In genomic region chr6:146855889-146856288, GRCh38 we compare ENCODE assay signal across 18 cellular contexts.
"Had no signal": no experiment of that assay in that cellular context is flagged by ENCODE, and none has a peak within 500 bp of the region (broad histone marks: within the 10 kb centered on the region; RNA-seq: fewer than 3 reads in every experiment).

No MANE protein-coding gene starts in this region.

- H3K9me2 ChIP-seq: SK-N-SH had no signal

- H3K27me3 Mint-ChIP-seq: progenitor cell of endocrine pancreas had no signal

- H3K27ac ChIP-seq: body of pancreas, esophagus muscularis mucosa, right atrium auricular region, thoracic aorta, VCaP had no signal

- H3K4me2 ChIP-seq: SK-N-SH had no signal

- ATAC-seq: body of pancreas; left ventricle myocardium superior; naive thymus-derived CD8-positive, alpha-beta T cell; T-cell had no signal

- H3K9me3 ChIP-seq: body of pancreas, esophagus muscularis mucosa, right atrium auricular region, SK-N-SH, thoracic aorta had no signal

- H3K4me3 Mint-ChIP-seq: activated naive CD4-positive, alpha-beta T cell treated with anti-CD3 and anti-CD28 coated beads, Interleukin-2, amount 50 U/mL, for 24 hours; memory B cell; naive thymus-derived CD8-positive, alpha-beta T cell; T-cell had no signal

- H3K4me3 ChIP-seq: body of pancreas, esophagus muscularis mucosa, right atrium auricular region, thoracic aorta had no signal

- DNase-seq: amniotic stem cell; body of pancreas; caudate nucleus; kidney; left ventricle myocardium superior; naive thymus-derived CD8-positive, alpha-beta T cell; SK-N-SH; stimulated activated CD4-positive, alpha-beta T cell treated with anti-CD3 and anti-CD28 coated beads, Interleukin-4, amount 100 ng/mL, for 24 hours; T-cell; T1000 had no signal

- H3K36me3 ChIP-seq: esophagus muscularis mucosa, right atrium auricular region, thoracic aorta had no signal

- H3K27me3 ChIP-seq: body of pancreas, esophagus muscularis mucosa, right atrium auricular region had no signal

- FAIRE-seq: colon, kidney had no signal

- H3K27ac Mint-ChIP-seq: activated naive CD4-positive, alpha-beta T cell treated with anti-CD3 and anti-CD28 coated beads, Interleukin-2, amount 50 U/mL, for 24 hours; memory B cell; progenitor cell of endocrine pancreas; T-cell had no signal

- H3K9me3 Mint-ChIP-seq: activated naive CD4-positive, alpha-beta T cell treated with anti-CD3 and anti-CD28 coated beads, Interleukin-2, amount 50 U/mL, for 24 hours; T-cell had no signal

- H3K36me3 Mint-ChIP-seq: activated naive CD4-positive, alpha-beta T cell treated with anti-CD3 and anti-CD28 coated beads, Interleukin-2, amount 50 U/mL, for 24 hours; memory B cell; naive thymus-derived CD8-positive, alpha-beta T cell; T-cell had no signal

- H3K9ac ChIP-seq: SK-N-SH had no signal
